ENCODE assay signal across 8 cellular contexts in the genomic region with DNA sequence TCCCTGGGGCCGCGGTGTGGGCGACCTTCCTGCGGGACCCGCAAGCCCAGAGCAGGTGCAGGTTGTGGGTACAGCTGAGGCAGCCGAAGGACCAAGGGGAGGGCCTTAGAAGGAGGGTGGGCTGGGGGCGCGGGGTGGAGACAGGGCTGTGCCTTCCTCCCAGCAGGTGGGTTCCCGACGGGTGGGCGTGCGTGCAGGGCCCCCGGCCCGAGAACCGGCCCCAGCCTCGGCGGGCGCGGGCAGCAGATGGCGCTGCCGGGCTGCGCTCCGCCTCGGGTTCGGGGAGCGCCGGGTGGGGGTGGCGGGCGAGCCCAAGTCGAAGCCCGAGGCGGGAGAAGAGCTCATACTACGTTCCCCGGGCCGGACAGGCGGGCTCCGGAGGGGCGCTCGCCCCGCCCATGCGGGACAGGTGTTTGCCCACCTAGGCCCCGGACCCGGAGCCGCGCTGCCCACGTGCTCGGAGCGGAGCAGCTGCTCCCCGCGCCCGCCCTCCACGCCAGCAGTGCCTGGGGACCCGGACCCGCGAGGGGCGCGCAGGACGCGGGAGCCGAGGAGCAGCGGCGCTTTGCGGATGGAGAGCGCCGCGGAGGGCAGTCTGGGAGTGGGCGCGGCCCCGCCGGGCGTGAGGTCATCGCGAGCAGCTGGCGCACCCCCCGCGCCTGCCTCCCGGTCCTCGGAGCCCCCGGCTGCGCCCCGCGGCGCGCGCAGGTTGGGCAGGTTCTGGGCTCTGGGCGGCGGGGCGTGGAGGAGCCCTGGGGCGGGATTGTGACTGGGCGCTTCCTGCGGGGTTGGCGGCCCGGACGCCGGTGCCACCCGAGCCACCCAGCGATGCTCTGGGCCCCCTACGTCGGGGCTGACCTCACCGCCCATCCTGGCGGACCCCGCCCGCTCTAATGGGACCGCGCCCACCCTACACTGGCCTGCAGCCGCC. TPM values are rescaled to one million over a fixed set of nuclear protein-coding genes. Genes with fewer than 3 reads are reported as not detected.
A peak's percentile ranks its signal among the peaks of the same experiment; 100 is the strongest.
DNase-seq lines count a peak whose midpoint lies in the region; ATAC-seq and TF ChIP-seq lines count a peak whose summit lies in the region.

No MANE protein-coding gene starts in this region.

- H3K27me3 ChIP-seq in heart right ventricle = peaks cover 0 to 53% (median 32%) of the 10 kb centered on the region in 7 donors

- 1 to 2% methylated on average over 63 to 105 of the region's 106 CpGs for WGBS in heart right ventricle, 2 donors

- ATAC-seq in heart right ventricle (peak; percentile 43 to 71 (median 52)), HG02885 (IDR thresholded peaks at IDR 0.05; ENCODE audit: poor library complexity, unreplicated experiment) (no peak)

- TF ChIP-seq CTCF in GM12874 (IDR thresholded peaks at IDR 0.05; ENCODE audit: insufficient read depth, low read depth, low read length) (peak; percentile 75), heart right ventricle (IDR thresholded peaks at IDR 0.05) (peak; percentile 43 to 89 (median 78))

- DNase-seq in A172 (ENCODE audit: low spot score) = peak; percentile 40
- peak; percentile 92 for DNase-seq in NCI-H748 (lab: John Stamatoyannopoulos, UW; ENCODE audit: unreplicated experiment)
- peak; percentile 50 for DNase-seq in activated naive CD4-positive, alpha-beta T cell treated with Interleukin-2 at 50 U/mL for 16 hours
- peak; percentile 40 to 56 for DNase-seq in heart right ventricle
- peak; percentile 87 for DNase-seq in retina
- no peak for DNase-seq in foreskin melanocyte

- no peaks in the 10 kb centered on the region for H3K36me3 ChIP-seq in heart right ventricle

- peak overlapping the region in 9 of 10 donors; percentile 41 to 55 (median 52) for H3K4me3 ChIP-seq in heart right ventricle

- intact Hi-C loops in heart right ventricle (cut with DNase I) = loop anchor here in 8 of 10 donors (1.0 to 10.0 kb wide), 5 partner anchors 28 to 82 kb away; partner anchors contain the start of genes KRTAP5-5 (in 7 of the 8) and KRTAP5-4 (in 5 of the 8)

- H3K9me3 ChIP-seq in heart right ventricle = no peaks in the 10 kb centered on the region

- peaks cover 16 to 30% (median 25%) of the 10 kb centered on the region in 9 donors for H3K4me1 ChIP-seq in heart right ventricle

- H3K27ac ChIP-seq in heart right ventricle = peak overlapping the region in 9 of 10 donors; percentile 65 to 96 (median 82)

RNA-seq across cellular contexts. Expression of gene DUSP8, which starts 25.3 kb away (rescaled TPM):
- 2.9 and 5.1 TPM in 2 replicates for total RNA-seq in A172 (2014; rRNA removed; shearing (Covaris generic))
- total RNA-seq in heart right ventricle = 10 to 100 TPM; 10.4 to 53.5 (median 22.2) TPM
- 1 to 10 TPM; 5.9 to 7.7 TPM for polyA plus RNA-seq in heart right ventricle

RNA-seq across cellular contexts. Expression of gene KRTAP5-1, which starts 38.3 kb away (rescaled TPM):
- total RNA-seq in A172 (2014; rRNA removed; shearing (Covaris generic)) = not detected in 2 replicates
- not detected for total RNA-seq in heart right ventricle
- not detected for polyA plus RNA-seq in heart right ventricle

RNA-seq across cellular contexts. Expression of gene KRTAP5-2, which starts 51.3 kb away (rescaled TPM):
- total RNA-seq in A172 (2014; rRNA removed; shearing (Covaris generic)) = not detected in 2 replicates
- not detected for total RNA-seq in heart right ventricle
- polyA plus RNA-seq in heart right ventricle = under 1 TPM in 1 of 2 donors, not detected in 1; 0.04 TPM
